In genomic region chr7:151736403-151736909, GRCh38 we compare ENCODE assay signal across 9 cellular contexts.
DNase-seq lines count a peak whose midpoint lies in the region; ATAC-seq and TF ChIP-seq lines count a peak whose summit lies in the region.
"Had no signal": no experiment of that assay in that cellular context is flagged by ENCODE, and none has a peak within 500 bp of the region (broad histone marks: within the 10 kb centered on the region; RNA-seq: fewer than 3 reads in every experiment).

No MANE protein-coding gene starts in this region.

- no peaks in the 10 kb centered on the region for H3K36me3 ChIP-seq in WERI-Rb-1
- no peaks in the 10 kb centered on the region for H3K36me3 ChIP-seq in left ventricle myocardium inferior
- no peaks in the 10 kb centered on the region for H3K36me3 ChIP-seq in sigmoid colon

- 28 to 69% methylated on average over 10 of the region's 10 CpGs for WGBS in sigmoid colon, 2 donors

- H3K27me3 ChIP-seq in WERI-Rb-1 (ENCODE audit: insufficient read depth, low read depth, severe bottlenecking), result no peaks in the 10 kb centered on the region
- no peaks in the 10 kb centered on the region for H3K27me3 ChIP-seq in left ventricle myocardium inferior (ENCODE audit: low read depth)
- no peaks in the 10 kb centered on the region for H3K27me3 ChIP-seq in sigmoid colon

- no peak for TF ChIP-seq POLR2A in sigmoid colon (IDR thresholded peaks at IDR 0.05)

- TF ChIP-seq EP300 in sigmoid colon (IDR thresholded peaks at IDR 0.05), result peak in 1 of 4 donors; percentile 74

- H3K9me3 ChIP-seq in WERI-Rb-1 (ENCODE audit: severe bottlenecking) (no peaks in the 10 kb centered on the region), left ventricle myocardium inferior (replicated peaks) (no peaks in the 10 kb centered on the region), sigmoid colon (no peaks in the 10 kb centered on the region)

- H3K4me3 ChIP-seq in AG10803 (ENCODE audit: low read length) (peak overlapping the region; percentile 34), WERI-Rb-1 (ENCODE audit: low read depth, low read length) (peak overlapping the region; percentile 28), left ventricle myocardium inferior (peak overlapping the region; percentile 73), sigmoid colon (peak overlapping the region; percentile 16 to 51 (median 45))
- H3K4me3 ChIP-seq: GM12878 had no signal

- intact Hi-C loops in left ventricle myocardium inferior (cut with micrococcal nuclease), result no loop called here
- intact Hi-C loops in sigmoid colon (cut with DNase I), result loop anchor here (5.0 kb wide), 1 partner anchor 104 kb away; no protein-coding TSS in a partner anchor

- TF ChIP-seq CTCF in AG10803 (conservative IDR thresholded peaks at IDR 0.05; ENCODE audit: low read length), result no peak; the same call in 1 of the 2 replicates
- TF ChIP-seq CTCF in WERI-Rb-1 (IDR thresholded peaks at IDR 0.05; ENCODE audit: low read depth, low read length), result peak; percentile 32; the same call in 1 of the 2 replicates
- peak; percentile 20 for TF ChIP-seq CTCF in left ventricle myocardium inferior (IDR thresholded peaks at IDR 0.05; ENCODE audit: borderline replicate concordance)
- TF ChIP-seq CTCF in sigmoid colon (IDR thresholded peaks at IDR 0.05), result no peak

- H3K4me1 ChIP-seq in left ventricle myocardium inferior (peaks cover 51% of the 10 kb centered on the region), sigmoid colon (peaks cover 0 to 22% (median 17%) of the 10 kb centered on the region in 4 donors)

- no peak for ATAC-seq in HG03342 (IDR thresholded peaks at IDR 0.05; ENCODE audit: unreplicated experiment)
- ATAC-seq: GM12878 had no signal

- peak; percentile 93 for DNase-seq in AG10803 (ENCODE audit: low read depth)
- DNase-seq in NCI-H1092 (lab: John Stamatoyannopoulos, UW), result peak; percentile 56
- peak; percentile 53 for DNase-seq in WERI-Rb-1
- DNase-seq in left ventricle myocardium inferior, result peak; percentile 72
- DNase-seq in sigmoid colon, result peak; percentile 90
- DNase-seq in putamen (ENCODE audit: low spot score), result no peak
- DNase-seq in T-helper 9 cell, result no peak

- H3K27ac ChIP-seq in WERI-Rb-1 (peak overlapping the region; percentile 65), left ventricle myocardium inferior (replicated peaks) (peak overlapping the region; percentile 91), sigmoid colon (peak overlapping the region; percentile 74 to 83 (median 78))

Comparison
In these comparisons a context has a peak if more than half of its experiments do, and no peak if none do; other contexts are left out.
1. DNase-seq: peak in AG10803 (single experiment), NCI-H1092 (single experiment), WERI-Rb-1 (single experiment), left ventricle myocardium inferior (single experiment) and sigmoid colon (single experiment); none in putamen (single experiment) and T-helper 9 cell (single experiment).
2. CTCF ChIP-seq: peak in WERI-Rb-1 (single experiment) and left ventricle myocardium inferior (single experiment); none in AG10803 (single experiment) and sigmoid colon (0 of 4).
3. Peak in every context shown above with its lines, with median percentiles within 50 percentile points of each other: H3K4me3 ChIP-seq and H3K27ac ChIP-seq.